In the genomic region with DNA sequence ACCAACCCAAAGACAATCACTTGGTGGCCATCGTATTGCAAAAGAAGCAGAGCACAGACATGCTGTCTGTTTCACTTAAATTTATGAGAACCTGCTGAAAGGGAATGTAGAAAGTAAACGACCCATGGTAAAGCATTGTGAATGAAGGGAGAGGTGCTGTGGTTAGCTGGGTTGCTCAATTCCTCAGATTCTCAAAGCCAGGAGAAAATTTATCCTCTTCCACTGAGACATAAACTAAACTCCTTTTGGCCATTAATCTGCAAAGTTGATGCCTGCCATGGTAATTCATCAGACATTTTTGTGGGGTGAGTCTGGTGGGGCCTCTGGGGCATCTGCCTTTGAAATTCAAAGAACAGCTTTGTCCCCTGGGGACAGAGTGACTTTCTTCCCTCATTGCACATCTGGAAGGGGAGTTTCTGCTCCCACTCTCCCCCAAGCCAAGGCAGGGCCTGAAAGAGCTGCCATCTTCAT, we compare ENCODE assay signal across 15 cellular contexts.
A peak's percentile ranks its signal among the peaks of the same experiment; 100 is the strongest.
DNase-seq lines count a peak whose midpoint lies in the region; FAIRE-seq and TF ChIP-seq lines count a peak whose summit lies in the region.
"Had no signal": no experiment of that assay in that cellular context is flagged by ENCODE, and none has a peak within 500 bp of the region (broad histone marks: within the 10 kb centered on the region; RNA-seq: fewer than 3 reads in every experiment).

No MANE protein-coding gene starts in this region.

- peaks cover 40% of the 10 kb centered on the region for H3K4me1 Mint-ChIP-seq in nephron progenitor cell
- H3K4me1 Mint-ChIP-seq: CD4-positive, alpha-beta memory T cell had no signal

- no peak for TF ChIP-seq RAD21 in H1 (IDR thresholded peaks at IDR 0.05 in 1 of 2, conservative IDR thresholded peaks at IDR 0.05 in 1 of 2; ENCODE audit: low read depth in 2 of 2, low read length in 2 of 2)

- H3K79me1 ChIP-seq in H1 (ENCODE audit: low read depth, low read length), result no peaks in the 10 kb centered on the region

- no peak overlapping the region for H3K4ac ChIP-seq in H1 (replicated peaks; ENCODE audit: insufficient read length, low read depth, low read length)

- no peak overlapping the region for H2BK15ac ChIP-seq in H1 (ENCODE audit: low read length)

- no peak for FAIRE-seq in H1 (lab: Jason Lieb, UNC)
- FAIRE-seq: TTC549 had no signal

- no peak overlapping the region for H3K14ac ChIP-seq in H1 (ENCODE audit: insufficient read length)

- no peak overlapping the region for H4K91ac ChIP-seq in H1 (replicated peaks; ENCODE audit: insufficient read length, low read length)

- H2BK120ac ChIP-seq in H1 (replicated peaks; ENCODE audit: low read depth, low read length), result no peak overlapping the region

- H3K36me3 ChIP-seq in BJ (ENCODE audit: control insufficient read depth, insufficient read depth, low read length) (no peaks in the 10 kb centered on the region), H1 (ENCODE audit: control insufficient read depth in 2 of 4, insufficient read depth in 4 of 4, low read length in 3 of 4) (no peaks in the 10 kb centered on the region), esophagus muscularis mucosa (no peaks in the 10 kb centered on the region)
- no peaks in the 10 kb centered on the region for H3K36me3 ChIP-seq in effector memory CD4-positive, alpha-beta T cell (ENCODE audit: control insufficient read depth, insufficient read depth, low read length)

- no peak overlapping the region for H3K4me2 ChIP-seq in H1 (ENCODE audit: insufficient read depth in 1 of 2, low read depth in 2 of 2, low read length in 2 of 2)

- H3K79me2 ChIP-seq in H1 (ENCODE audit: control insufficient read depth in 1 of 2, insufficient read depth in 2 of 2, low read length in 2 of 2), result no peaks in the 10 kb centered on the region

- no peak overlapping the region for H3K4me3 Mint-ChIP-seq in nephron progenitor cell
- H3K4me3 Mint-ChIP-seq: CD4-positive, alpha-beta memory T cell had no signal

- no peak overlapping the region for H3K27ac ChIP-seq in H1 (ENCODE audit: low read depth, low read length)
- H3K27ac ChIP-seq in esophagus muscularis mucosa (replicated peaks in 1 of 4), result no peak overlapping the region
- no peak overlapping the region for H3K27ac ChIP-seq in effector memory CD4-positive, alpha-beta T cell (ENCODE audit: insufficient read depth, low read length, poor library complexity, severe bottlenecking)

- no peaks in the 10 kb centered on the region for H3K23me2 ChIP-seq in H1 (ENCODE audit: low read depth, low read length)

- TF ChIP-seq CTCF in BJ (IDR thresholded peaks at IDR 0.05; ENCODE audit: insufficient read depth, low read depth, low read length) (no peak), H1 (IDR thresholded peaks at IDR 0.05; ENCODE audit: control extremely low read depth in 1 of 3, insufficient read depth in 1 of 3, low read depth in 1 of 3, low read length in 3 of 3) (no peak), nephron progenitor cell (IDR thresholded peaks at IDR 0.05) (no peak), esophagus muscularis mucosa (IDR thresholded peaks at IDR 0.05) (no peak)

- CTCF ChIA-PET in BJ (lab: Yijun Ruan, JAX) (interaction anchor here (1.7 kb wide), 1 partner anchor 18 kb away, joined by 3 read pairs; no protein-coding TSS in a partner anchor), H1 (lab: Charles Lee; ENCODE audit: partially characterized antibody) (no interaction called here)

- POLR2A ChIA-PET in BJ (lab: Charles Lee), result no interaction called here
- POLR2A ChIA-PET in H1 (lab: Charles Lee; ENCODE audit: partially characterized antibody), result no interaction called here

- H4K20me1 ChIP-seq in H1 (replicated peaks in 1 of 2; ENCODE audit: control insufficient read depth in 1 of 2, insufficient read depth in 2 of 2, low read length in 2 of 2), result no peaks in the 10 kb centered on the region

- no peak overlapping the region for H4K8ac ChIP-seq in H1 (ENCODE audit: extremely low read depth, insufficient read depth, low read length)

- TF ChIP-seq POLR2A in H1 (IDR thresholded peaks at IDR 0.05; ENCODE audit: control extremely low read depth in 1 of 2, low read depth in 2 of 2, low read length in 2 of 2), result no peak
- TF ChIP-seq POLR2A in esophagus muscularis mucosa (IDR thresholded peaks at IDR 0.05; ENCODE audit: low read depth), result no peak

- H3K4me3 ChIP-seq in BJ (ENCODE audit: low read depth, low read length), result no peak overlapping the region
- H3K4me3 ChIP-seq in H1 (ENCODE audit: extremely low read depth in 1 of 4, insufficient read depth in 2 of 4, low read depth in 3 of 4, low read length in 4 of 4), result no peak overlapping the region
- no peak overlapping the region for H3K4me3 ChIP-seq in esophagus muscularis mucosa
- H3K4me3 ChIP-seq in effector memory CD4-positive, alpha-beta T cell (ENCODE audit: insufficient read depth, low read depth, low read length, poor library complexity, severe bottlenecking), result no peak overlapping the region

- H2BK5ac ChIP-seq in H1 (ENCODE audit: low read depth, low read length), result no peak overlapping the region

- H3K27ac Mint-ChIP-seq in nephron progenitor cell, result peak overlapping the region; percentile 89
- H3K27ac Mint-ChIP-seq: CD4-positive, alpha-beta memory T cell had no signal

- H3K27me3 ChIP-seq in BJ (ENCODE audit: control insufficient read depth, insufficient read depth, low read length), result no peaks in the 10 kb centered on the region
- H3K27me3 ChIP-seq in H1 (replicated peaks in 1 of 4; ENCODE audit: control insufficient read depth in 3 of 4, extremely low read depth in 1 of 4, insufficient read depth in 3 of 4, low read length in 3 of 4), result no peaks in the 10 kb centered on the region; a peak in 1 of 7 replicates
- H3K27me3 ChIP-seq in esophagus muscularis mucosa, result no peaks in the 10 kb centered on the region
- H3K27me3 ChIP-seq in effector memory CD4-positive, alpha-beta T cell (replicated peaks; ENCODE audit: control insufficient read depth, insufficient read depth, low read length, poor library complexity, severe bottlenecking), result no peaks in the 10 kb centered on the region

- no peaks in the 10 kb centered on the region for H3K4me1 ChIP-seq in H1 (replicated peaks in 1 of 4; ENCODE audit: control insufficient read depth in 3 of 4, insufficient read depth in 4 of 4, low read length in 3 of 4)
- H3K4me1 ChIP-seq in esophagus muscularis mucosa, result no peaks in the 10 kb centered on the region
- no peaks in the 10 kb centered on the region for H3K4me1 ChIP-seq in effector memory CD4-positive, alpha-beta T cell (ENCODE audit: control insufficient read depth, insufficient read depth, low read length, poor library complexity, severe bottlenecking)

- intact Hi-C loops in esophagus muscularis mucosa (cut with DNase I), result no loop called here

- peak overlapping the region; percentile 30; the same call in 1 of the 2 replicates for H2AFZ ChIP-seq in H1 (ENCODE audit: low read length)

- DNase-seq in BJ (ENCODE audit: low read depth), result peak; percentile 85
- peak; percentile 83 for DNase-seq in MV-4-11 (lab: John Stamatoyannopoulos, UW)
- DNase-seq in H1 (ENCODE audit: low read depth in 1 of 2, low spot score in 2 of 2), result no peak
- no peak for DNase-seq in nephron progenitor cell
- DNase-seq in esophagus muscularis mucosa (ENCODE audit: extremely low spot score), result no peak
- no peak for DNase-seq in HPDE6-E6E7 (ENCODE audit: extremely low spot score)
- no peak for DNase-seq in effector memory CD4-positive, alpha-beta T cell
- DNase-seq in NCI-H2029 treated with DMSO at 0.1 percent for 48 hours (lab: John Stamatoyannopoulos, UW), result no peak
- DNase-seq: activated T-cell treated with anti-CD3 and anti-CD28 coated beads for 4 hours; amniotic stem cell; CD4-positive, alpha-beta memory T cell; effector CD8-positive, alpha-beta T cell; NCI-H1930; OCI-M1 had no signal

- H2BK20ac ChIP-seq in H1 (ENCODE audit: low read length), result no peak overlapping the region

- TF ChIP-seq EP300 in H1 (IDR thresholded peaks at IDR 0.05; ENCODE audit: borderline replicate concordance in 1 of 2, low read depth in 2 of 2, low read length in 2 of 2) (no peak), esophagus muscularis mucosa (IDR thresholded peaks at IDR 0.05) (no peak)

- 98% methylated on average over 2 of the region's 2 CpGs; no CpG with 5 or more reads in 1 of the 2 experiments for WGBS in H1 (ENCODE audit: extremely low coverage in 1 of 2, insufficient coverage in 1 of 2, insufficient read length in 1 of 2, insufficient replicate concordance in 2 of 2, low coverage in 1 of 2, low lambda C conversion rate in 2 of 2, missing lambda C conversion rate in 1 of 2), 2 experiments
- WGBS in esophagus muscularis mucosa, result 78% methylated on average over 2 of the region's 2 CpGs

- H3K36me3 Mint-ChIP-seq in nephron progenitor cell (ENCODE audit: low read depth), result peaks cover 18% of the 10 kb centered on the region
- H3K36me3 Mint-ChIP-seq: CD4-positive, alpha-beta memory T cell had no signal

- H3K9me3 ChIP-seq in H1 (ENCODE audit: insufficient read depth in 2 of 2, low read depth in 1 of 2, low read length in 1 of 2) (no peaks in the 10 kb centered on the region), esophagus muscularis mucosa (no peaks in the 10 kb centered on the region)
- H3K9me3 ChIP-seq in effector memory CD4-positive, alpha-beta T cell (ENCODE audit: control insufficient read depth, low read length), result no peaks in the 10 kb centered on the region

- H3K9me3 Mint-ChIP-seq in nephron progenitor cell, result peaks cover 22% of the 10 kb centered on the region

- no peak overlapping the region for H3K23ac ChIP-seq in H1 (ENCODE audit: insufficient read length)

- no peak overlapping the region for H3K18ac ChIP-seq in H1 (ENCODE audit: extremely low read depth, low read length)

- no peak overlapping the region for H2AK5ac ChIP-seq in H1 (ENCODE audit: low read depth, low read length)

- H4K5ac ChIP-seq in H1 (ENCODE audit: insufficient read length, low read depth, low read length), result no peak overlapping the region

- H2BK12ac ChIP-seq in H1 (ENCODE audit: low read depth, low read length), result no peak overlapping the region

- no peak overlapping the region for H3K9ac ChIP-seq in H1 (replicated peaks in 1 of 4; ENCODE audit: extremely low read depth in 1 of 4, low read depth in 3 of 4, low read length in 3 of 4)

- H3K56ac ChIP-seq in H1 (replicated peaks; ENCODE audit: insufficient read length, low read depth, low read length), result no peak overlapping the region

- H3K27me3 Mint-ChIP-seq in nephron progenitor cell (ENCODE audit: low read depth, poor library complexity), result peaks cover 4% of the 10 kb centered on the region
- H3K27me3 Mint-ChIP-seq: CD4-positive, alpha-beta memory T cell had no signal

TF ChIP-seq in H1, 55 proteins besides CTCF, POLR2A, EP300 and RAD21 (continues in another document):
- TF ChIP-seq CBX5 (IDR thresholded peaks at IDR 0.05; ENCODE audit: low read depth, low read length) (no peak), YY1 (IDR thresholded peaks at IDR 0.05; ENCODE audit: low read depth, low read length) (no peak)

Comparison
In these comparisons a context has a peak if more than half of its experiments do, and no peak if none do; other contexts are left out.
1. DNase-seq: peak in BJ (single experiment) and MV-4-11 (single experiment); none in H1 (0 of 2), nephron progenitor cell (single experiment), esophagus muscularis mucosa (single experiment), HPDE6-E6E7 (single experiment), effector memory CD4-positive, alpha-beta T cell (0 of 3) and NCI-H2029 treated with DMSO at 0.1 percent for 48 hours (single experiment).